Comparison of ENCODE assay signal across 1 cellular context in the genomic region with DNA sequence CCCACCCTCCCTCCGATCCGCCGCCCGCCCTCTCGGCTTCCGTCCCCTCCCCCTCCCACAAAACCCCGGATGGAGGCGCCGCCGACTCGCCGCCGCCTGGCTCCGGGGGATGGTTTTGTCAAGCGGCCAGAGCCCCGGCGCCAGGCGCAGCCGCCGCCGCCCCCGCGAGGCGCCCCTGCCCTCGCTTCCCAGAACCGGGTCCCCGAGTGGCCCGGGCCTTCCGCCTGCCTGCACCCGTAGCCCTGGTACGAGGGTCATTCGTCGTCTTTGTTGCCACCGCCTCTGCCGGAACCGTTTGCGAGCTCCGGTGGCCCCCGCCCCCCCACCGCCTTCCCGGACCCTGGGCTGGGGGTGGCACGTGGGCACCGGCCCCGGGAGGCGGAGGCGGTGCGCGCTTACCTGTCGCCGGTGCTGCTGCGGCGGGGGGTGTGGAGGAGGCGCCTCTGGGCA.
TF ChIP-seq lines count a peak whose summit lies in the region.

No MANE protein-coding gene starts in this region.

TF ChIP-seq in H1, 55 proteins besides CTCF, POLR2A, EP300 and RAD21 (continued from another document):
- TF ChIP-seq, protein P1, sequence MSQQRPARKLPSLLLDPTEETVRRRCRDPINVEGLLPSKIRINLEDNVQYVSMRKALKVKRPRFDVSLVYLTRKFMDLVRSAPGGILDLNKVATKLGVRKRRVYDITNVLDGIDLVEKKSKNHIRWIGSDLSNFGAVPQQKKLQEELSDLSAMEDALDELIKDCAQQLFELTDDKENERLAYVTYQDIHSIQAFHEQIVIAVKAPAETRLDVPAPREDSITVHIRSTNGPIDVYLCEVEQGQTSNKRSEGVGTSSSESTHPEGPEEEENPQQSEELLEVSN (IDR thresholded peaks at IDR 0.05), result 0 out of 2 replicates have a peak, but pooled peaks have one; percentile 5
- TF ChIP-seq RFX5 (IDR thresholded peaks at IDR 0.05; ENCODE audit: borderline replicate concordance, low read depth, low read length), result no peak
